23 cellular contexts compared by ENCODE assay signal in genomic region chr1:192493584-192493983, GRCh38.
"Had no signal": no experiment of that assay in that cellular context is flagged by ENCODE, and none has a peak within 500 bp of the region (broad histone marks: within the 10 kb centered on the region; RNA-seq: fewer than 3 reads in every experiment).

No MANE protein-coding gene starts in this region.

- DNase-seq: cortex of kidney; effector memory CD8-positive, alpha-beta T cell; erythroblast; gastrocnemius medialis; head of caudate nucleus; left cardiac atrium; left lung; mesenchymal stem cell; mucosa of descending colon; naive B cell; sigmoid colon; stimulated activated CD4-positive, alpha-beta T cell treated with anti-CD3 and anti-CD28 coated beads, Interleukin-2, amount 100 ng/mL, for 24 hours; stimulated activated CD4-positive, alpha-beta T cell treated with anti-CD3 and anti-CD28 coated beads, Interleukin-4, amount 100 ng/mL, for 24 hours; stimulated activated naive CD8-positive, alpha-beta T cell treated with anti-CD3 and anti-CD28 coated beads, Interleukin-15, Interleukin-2, amounts not matched to agents 100 U/mL and 50 U/mL, for 24 hours; substantia nigra; testis; tibial artery had no signal

- H3K4me1 Mint-ChIP-seq: stimulated activated effector memory CD8-positive, alpha-beta T cell treated with anti-CD3 and anti-CD28 coated beads, Interleukin-12 subunit alpha, Interleukin-12 subunit beta, amount 100 ng/mL, for 72 hours had no signal

- H3K27me3 Mint-ChIP-seq: effector memory CD8-positive, alpha-beta T cell; type B pancreatic cell had no signal

- H3K36me3 Mint-ChIP-seq: mesothelial cell of epicardium; naive B cell; neural progenitor cell; stimulated activated effector memory CD8-positive, alpha-beta T cell treated with anti-CD3 and anti-CD28 coated beads, Interleukin-12 subunit alpha, Interleukin-12 subunit beta, amount 100 ng/mL, for 72 hours; type B pancreatic cell had no signal

- H3K27ac Mint-ChIP-seq: effector memory CD8-positive, alpha-beta T cell; mesothelial cell of epicardium; nephron; neural progenitor cell; stimulated activated effector memory CD8-positive, alpha-beta T cell treated with anti-CD3 and anti-CD28 coated beads, Interleukin-12 subunit alpha, Interleukin-12 subunit beta, amount 100 ng/mL, for 72 hours; type B pancreatic cell had no signal

- ATAC-seq: effector memory CD8-positive, alpha-beta T cell; gastrocnemius medialis; left cardiac atrium; left lung; mucosa of descending colon; stimulated activated effector memory CD8-positive, alpha-beta T cell treated with anti-CD3 and anti-CD28 coated beads, Interleukin-12 subunit alpha, Interleukin-12 subunit beta, amount 100 ng/mL, for 72 hours; stimulated activated naive CD8-positive, alpha-beta T cell treated with anti-CD3 and anti-CD28 coated beads, Interleukin-15, Interleukin-2, amounts not matched to agents 100 U/mL and 50 U/mL, for 24 hours had no signal

- FAIRE-seq: endometrium had no signal

- H3K9me3 Mint-ChIP-seq: effector memory CD8-positive, alpha-beta T cell; nephron; stimulated activated effector memory CD8-positive, alpha-beta T cell treated with anti-CD3 and anti-CD28 coated beads, Interleukin-12 subunit alpha, Interleukin-12 subunit beta, amount 100 ng/mL, for 72 hours; type B pancreatic cell had no signal

- H3K4me3 Mint-ChIP-seq: effector memory CD8-positive, alpha-beta T cell; mesothelial cell of epicardium; naive B cell; nephron; neural progenitor cell; stimulated activated effector memory CD8-positive, alpha-beta T cell treated with anti-CD3 and anti-CD28 coated beads, Interleukin-12 subunit alpha, Interleukin-12 subunit beta, amount 100 ng/mL, for 72 hours; type B pancreatic cell had no signal
